9 cellular contexts compared by ENCODE assay signal in the genomic region with DNA sequence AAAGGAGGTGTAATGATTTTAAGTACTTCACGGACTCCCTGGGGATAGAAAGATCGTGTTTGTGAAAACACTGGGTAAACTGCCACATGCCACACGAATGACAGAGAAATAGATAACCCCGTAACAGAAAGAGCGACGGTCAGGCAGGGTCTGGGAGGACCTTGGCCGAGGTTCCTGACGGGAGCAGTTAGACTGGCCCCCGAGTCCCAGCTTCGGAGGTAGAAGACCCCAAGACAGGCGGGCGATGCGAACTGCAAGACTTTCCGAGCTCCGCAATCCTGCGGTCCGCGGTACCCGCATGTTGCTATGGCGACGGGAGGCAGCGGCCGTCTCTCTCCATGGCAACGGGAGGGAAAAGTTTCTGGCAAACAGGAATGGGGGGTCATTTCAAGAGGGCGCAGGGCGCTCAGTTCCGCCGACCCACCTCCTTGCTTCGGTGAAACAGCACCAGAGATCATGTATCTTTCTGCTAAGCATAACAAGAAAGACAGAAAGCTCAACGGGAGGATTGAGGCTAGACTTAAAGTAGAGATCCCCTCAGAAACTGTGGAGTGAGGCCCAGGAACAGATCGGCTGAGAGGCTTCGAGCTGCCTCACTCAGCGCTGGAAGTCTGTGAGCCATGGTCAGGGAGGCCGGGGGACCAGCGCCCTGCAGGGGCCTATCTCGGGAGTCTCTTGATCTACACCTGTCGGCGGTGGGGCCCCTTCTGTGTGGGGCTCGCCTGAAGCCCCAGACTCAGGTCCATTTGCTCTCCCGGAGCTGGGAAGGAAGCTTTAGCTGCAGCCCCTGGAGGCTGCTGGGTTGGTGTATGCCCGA. TPM values are rescaled to one million over a fixed set of nuclear protein-coding genes. Genes with fewer than 3 reads are reported as not detected.
A peak's percentile ranks its signal among the peaks of the same experiment; 100 is the strongest.
DNase-seq lines count a peak whose midpoint lies in the region; ATAC-seq, FAIRE-seq and TF ChIP-seq lines count a peak whose summit lies in the region.
"Had no signal": no experiment of that assay in that cellular context is flagged by ENCODE, and none has a peak within 500 bp of the region (broad histone marks: within the 10 kb centered on the region; RNA-seq: fewer than 3 reads in every experiment).

No MANE protein-coding gene starts in this region.

- no peak for ATAC-seq in naive B cell (ENCODE audit: low read depth in 2 of 2)
- no peak for ATAC-seq in GM21447 (IDR thresholded peaks at IDR 0.05; ENCODE audit: unreplicated experiment)

- H3K36me3 Mint-ChIP-seq in HFFc6 (ENCODE audit: low read depth), result no peaks in the 10 kb centered on the region
- peaks cover 0 to 8% of the 10 kb centered on the region in 2 donors for H3K36me3 Mint-ChIP-seq in naive B cell

- DNase-seq in CD1c-positive myeloid dendritic cell (ENCODE audit: extremely low spot score) (peak; percentile 13), HFFc6 (no peak), cardiac fibroblast (ENCODE audit: low read depth in 2 of 2) (peak; percentile 12 to 18), naive B cell (no peak), D721Med (ENCODE audit: insufficient read length, low spot score) (no peak), SHP77 treated with DMSO at 0.1 percent for 48 hours (lab: John Stamatoyannopoulos, UW) (no peak)
- no peak for DNase-seq in activated effector memory CD4-positive, alpha-beta T cell treated with anti-CD3 and anti-CD28 coated beads, Interleukin-2, amount 50 U/mL, for 16 hours

- TF ChIP-seq CTCF in HFFc6 (IDR thresholded peaks at IDR 0.05) (no peak), cardiac fibroblast (IDR thresholded peaks at IDR 0.05; ENCODE audit: low read depth, low read length) (no peak), D721Med (IDR thresholded peaks at IDR 0.05; ENCODE audit: insufficient read depth, missing control alignments) (no peak)

- no peaks in the 10 kb centered on the region; the same call in 1 of the 2 replicates for H3K9me3 Mint-ChIP-seq in HFFc6
- H3K9me3 Mint-ChIP-seq in naive B cell, result peaks cover 0 to 4% (median 0%) of the 10 kb centered on the region in 7 donors
- H3K9me3 Mint-ChIP-seq: T-helper 1 cell treated with Interleukin-12 subunit alpha and Interleukin-12 subunit beta and Interleukin-4 antibody, amounts not matched to agents 30 μg/mL and 1 μg/mL, for 36 hours had no signal

- H3K4me3 ChIP-seq in cardiac fibroblast (replicated peaks in 1 of 2; ENCODE audit: low read depth in 2 of 2, low read length in 2 of 2), result no peak overlapping the region

- H3K4me3 Mint-ChIP-seq in HFFc6 (peak overlapping the region; percentile 14; the same call in 1 of the 2 replicates), naive B cell (peak overlapping the region in 7 of 8 donors; percentile 26 to 83 (median 48))
- H3K4me3 Mint-ChIP-seq: T-helper 1 cell treated with Interleukin-12 subunit alpha and Interleukin-12 subunit beta and Interleukin-4 antibody, amounts not matched to agents 30 μg/mL and 1 μg/mL, for 36 hours had no signal

- FAIRE-seq in D721Med (lab: Jason Lieb, UNC), result no peak

- H3K4me1 Mint-ChIP-seq in HFFc6 (ENCODE audit: low read depth) (peaks cover 11% of the 10 kb centered on the region; the same call in 1 of the 2 replicates), naive B cell (peaks cover 0 to 11% (median 0%) of the 10 kb centered on the region in 3 donors)

- H3K27me3 Mint-ChIP-seq in HFFc6 (ENCODE audit: insufficient read depth), result peaks cover 71% of the 10 kb centered on the region
- peaks cover 65 to 74% (median 67%) of the 10 kb centered on the region in 3 donors for H3K27me3 Mint-ChIP-seq in naive B cell

- no peak overlapping the region for H3K27ac Mint-ChIP-seq in HFFc6
- H3K27ac Mint-ChIP-seq in naive B cell, result no peak overlapping the region
- H3K27ac Mint-ChIP-seq: T-helper 1 cell treated with Interleukin-12 subunit alpha and Interleukin-12 subunit beta and Interleukin-4 antibody, amounts not matched to agents 30 μg/mL and 1 μg/mL, for 36 hours had no signal

RNA-seq across cellular contexts. Expression of a gene that starts 0.7 kb away (rescaled TPM):
- not detected for total RNA-seq in HFFc6 (2021; fragmentation: NEBNext Ultra II Directional; extraction: Animal tissue kit (Norgen Biotek cat#: 25700))
- not detected for polyA plus RNA-seq in naive B cell (ENCODE audit: low read depth in 6 of 6)

Comparison
In these comparisons a context has a peak if more than half of its experiments do, and no peak if none do; other contexts are left out.
1. DNase-seq: peak in CD1c-positive myeloid dendritic cell (single experiment) and cardiac fibroblast (2 of 2); none in HFFc6 (single experiment), naive B cell (single experiment), activated effector memory CD4-positive, alpha-beta T cell treated with anti-CD3 and anti-CD28 coated beads, Interleukin-2, amount 50 U/mL, for 16 hours (single experiment), D721Med (single experiment) and SHP77 treated with DMSO at 0.1 percent for 48 hours (single experiment).